ENCODE assay signal across 8 cellular contexts in the genomic region with DNA sequence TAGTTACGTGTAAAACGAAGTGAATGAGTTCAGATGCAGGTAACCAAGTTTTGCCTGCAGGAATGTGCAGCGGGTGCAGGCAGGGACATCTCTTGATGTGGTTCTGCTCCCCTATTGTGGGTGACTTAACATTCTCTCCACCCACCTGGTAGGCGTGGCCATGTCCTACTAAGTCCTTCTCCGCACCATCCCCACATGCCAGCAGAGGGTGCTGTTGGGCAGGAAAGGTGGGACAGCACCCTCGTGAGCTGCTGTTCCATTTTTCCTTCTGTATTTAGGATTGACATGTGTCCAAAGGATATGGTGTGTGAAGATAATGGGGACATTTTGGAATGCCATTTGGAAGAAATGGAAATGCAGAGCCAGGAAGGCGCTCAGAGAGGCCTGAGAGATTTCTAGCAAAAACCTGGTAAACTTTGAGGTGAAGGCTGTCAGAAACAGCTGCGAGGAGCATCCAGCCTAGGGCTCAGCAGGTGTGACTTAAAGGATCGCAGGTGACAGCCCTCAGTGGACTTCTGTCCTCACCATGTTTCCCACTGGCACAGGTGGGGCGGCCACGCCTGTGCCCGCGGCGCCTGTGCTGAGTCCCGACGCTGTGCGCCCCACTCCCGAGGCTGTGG.
A peak's percentile ranks its signal among the peaks of the same experiment; 100 is the strongest.
DNase-seq lines count a peak whose midpoint lies in the region; ATAC-seq and TF ChIP-seq lines count a peak whose summit lies in the region.

No MANE protein-coding gene starts in this region.

- TF ChIP-seq CTCF in AG09309 (IDR thresholded peaks at IDR 0.05; ENCODE audit: control insufficient read depth, insufficient read depth, low read depth, low read length, missing control alignments): peak; percentile 98

- peak; percentile 74 for DNase-seq in AG09309 (ENCODE audit: low read depth)
- DNase-seq in NCI-H2227 (lab: John Stamatoyannopoulos, UW; ENCODE audit: unreplicated experiment): peak; percentile 95
- DNase-seq in activated CD4-positive, CD25-positive, alpha-beta regulatory T cell (lab: John Stamatoyannopoulos, UW): peak; percentile 79 to 98 (median 90)
- peak; percentile 89 to 92 for DNase-seq in cerebellar nuclear complex (lab: John Stamatoyannopoulos, UW)
- peak; percentile 97 for DNase-seq in islet precursor cell
- DNase-seq in stimulated activated CD4-positive, alpha-beta T cell treated with anti-CD3 and anti-CD28 coated beads, Interleukin-12 subunit alpha, Interleukin-12 subunit beta, amount 100 ng/mL, for 24 hours (ENCODE audit: low read depth in 2 of 2): peak; percentile 90 to 99

- peak; percentile 98 for ATAC-seq in GM18907 (IDR thresholded peaks at IDR 0.05; ENCODE audit: unreplicated experiment)
- peak; percentile 97 for ATAC-seq in HG03175 (IDR thresholded peaks at IDR 0.05; ENCODE audit: unreplicated experiment)

- peak overlapping the region; percentile 4 for H3K4me3 ChIP-seq in AG09309 (ENCODE audit: control insufficient read depth, low read depth, low read length)

Comparison
In these comparisons a context has a peak if more than half of its experiments do, and no peak if none do; other contexts are left out.
1. Peak in every context shown above with its lines: DNase-seq, ATAC-seq and H3K4me3 ChIP-seq.